Comparison of ENCODE assay signal across 25 cellular contexts in genomic region chr7:43534110-43534509, GRCh38. TPM values are rescaled to one million over a fixed set of nuclear protein-coding genes. Genes with fewer than 3 reads are reported as not detected.
DNase-seq lines count a peak whose midpoint lies in the region; ATAC-seq, FAIRE-seq and TF ChIP-seq lines count a peak whose summit lies in the region.
"Had no signal": no experiment of that assay in that cellular context is flagged by ENCODE, and none has a peak within 500 bp of the region (broad histone marks: within the 10 kb centered on the region; RNA-seq: fewer than 3 reads in every experiment).

No MANE protein-coding gene starts in this region.

- no peaks in the 10 kb centered on the region for H3K79me1 ChIP-seq in IMR-90 (ENCODE audit: low read depth in 1 of 2, low read length in 2 of 2)

- H3K4me3 ChIP-seq in AG04450 (ENCODE audit: low read depth, low read length), result no peak overlapping the region; the same call in 1 of the 2 replicates
- no peak overlapping the region for H3K4me3 ChIP-seq in IMR-90 (ENCODE audit: insufficient read depth, low read depth, low read length)
- H3K4me3 ChIP-seq: GM12878, K562, spleen had no signal

- no peaks in the 10 kb centered on the region for H3K9me3 Mint-ChIP-seq in mesothelial cell of epicardium
- H3K9me3 Mint-ChIP-seq: activated CD4-positive, alpha-beta T cell treated with anti-CD3 and anti-CD28 coated beads, Interleukin-2, amount 10 ng/mL, durations not matched to agents 7 days and 5 days; activated T-helper 2 cell treated with anti-CD3 and anti-CD28 coated beads, Interferon-gamma antibody, Interleukin-2, Interleukin-4, amounts not matched to agents 10 μg/mL and 5 μg/mL and 100 μg/mL, durations not matched to agents 14 hours and 24 hours and 36 hours; CD14-positive monocyte; stimulated activated naive CD8-positive, alpha-beta T cell treated with anti-CD3 and anti-CD28 coated beads, Interleukin-15, amount 100 ng/mL, for 72 hours; type B pancreatic cell had no signal

- H3K36me3 Mint-ChIP-seq in mesothelial cell of epicardium, result no peaks in the 10 kb centered on the region
- H3K36me3 Mint-ChIP-seq: CD14-positive monocyte, type B pancreatic cell had no signal

- H3K56ac ChIP-seq in IMR-90 (ENCODE audit: extremely low read depth, insufficient read depth, low read length), result 0 out of 2 replicates have a peak overlapping the region, but pooled peaks have one; percentile 26

- H3K4me1 ChIP-seq in IMR-90 (ENCODE audit: control insufficient read depth, insufficient read depth, low read length), result peaks cover 34% of the 10 kb centered on the region
- H3K4me1 ChIP-seq: spleen had no signal

- no peaks in the 10 kb centered on the region for H3K27me3 Mint-ChIP-seq in mesothelial cell of epicardium (ENCODE audit: low read depth)
- H3K27me3 Mint-ChIP-seq: stimulated activated naive CD8-positive, alpha-beta T cell treated with anti-CD3 and anti-CD28 coated beads, Interleukin-15, amount 100 ng/mL, for 72 hours; type B pancreatic cell had no signal

- peak overlapping the region; percentile 64 for H2BK120ac ChIP-seq in IMR-90 (ENCODE audit: low read depth, low read length)

- no peak overlapping the region for H3K9ac ChIP-seq in IMR-90 (ENCODE audit: low read depth, low read length)

- POLR2A ChIA-PET in AG04450 (lab: Yijun Ruan, JAX) (no interaction called here), IMR-90 (lab: Charles Lee; ENCODE audit: unreplicated experiment) (no interaction called here)

- H4K20me1 ChIP-seq in IMR-90 (ENCODE audit: insufficient read depth, low read length), result peaks cover 14% of the 10 kb centered on the region; the same call in 1 of the 2 replicates

- peak overlapping the region; percentile 64 for H4K5ac ChIP-seq in IMR-90 (ENCODE audit: low read depth, low read length)

- intact Hi-C loops in IMR-90 (cut with micrococcal nuclease), result no loop called here

- peak overlapping the region; percentile 31 for H3K27ac Mint-ChIP-seq in mesothelial cell of epicardium
- H3K27ac Mint-ChIP-seq: activated CD4-positive, alpha-beta T cell treated with anti-CD3 and anti-CD28 coated beads, Interleukin-2, amount 10 ng/mL, durations not matched to agents 7 days and 5 days; activated T-helper 2 cell treated with anti-CD3 and anti-CD28 coated beads, Interferon-gamma antibody, Interleukin-2, Interleukin-4, amounts not matched to agents 10 μg/mL and 5 μg/mL and 100 μg/mL, durations not matched to agents 14 hours and 24 hours and 36 hours; CD14-positive monocyte; stimulated activated naive CD8-positive, alpha-beta T cell treated with anti-CD3 and anti-CD28 coated beads, Interleukin-15, amount 100 ng/mL, for 72 hours; type B pancreatic cell had no signal

- H2BK15ac ChIP-seq in IMR-90 (ENCODE audit: low read depth, low read length), result peak overlapping the region; percentile 42; the same call in 1 of the 3 replicates

- H4K91ac ChIP-seq in IMR-90 (ENCODE audit: insufficient read depth, low read depth, low read length), result peak overlapping the region; percentile 46; the same call in 1 of the 2 replicates

- ATAC-seq in IMR-90 (ENCODE audit: low read depth) (peak; percentile 46), GM18517 (IDR thresholded peaks at IDR 0.05; ENCODE audit: unreplicated experiment) (no peak)
- ATAC-seq: GM12878; K562; stimulated activated naive CD8-positive, alpha-beta T cell treated with anti-CD3 and anti-CD28 coated beads, Interleukin-15, amount 100 ng/mL, for 72 hours had no signal

- no peak overlapping the region for H2BK20ac ChIP-seq in IMR-90 (ENCODE audit: low read depth, low read length)

- in situ Hi-C loops in IMR-90 (cut with MboI; ENCODE audit: low sequenced_read_pairs), result no loop called here

- no peak for TF ChIP-seq POLR2A in IMR-90 (IDR thresholded peaks at IDR 0.05; ENCODE audit: low read depth, low read length)

- peak overlapping the region; percentile 77 for H3K18ac ChIP-seq in IMR-90 (ENCODE audit: low read depth, low read length)

- no peaks in the 10 kb centered on the region for H3K9me3 ChIP-seq in AG04450 (ENCODE audit: control insufficient read depth, insufficient read depth, low read length)
- H3K9me3 ChIP-seq in IMR-90 (ENCODE audit: control insufficient read depth, insufficient read depth, low read length), result no peaks in the 10 kb centered on the region
- H3K9me3 ChIP-seq: spleen had no signal

- no peaks in the 10 kb centered on the region for H3K36me3 ChIP-seq in IMR-90 (ENCODE audit: control insufficient read depth, insufficient read depth, low read length)
- H3K36me3 ChIP-seq: spleen had no signal

- 30% methylated on average over 2 of the region's 4 CpGs; no CpG with 5 or more reads in 1 of the 2 experiments for WGBS in IMR-90 (ENCODE audit: extremely low coverage in 2 of 2, insufficient read length in 1 of 2), 2 experiments

- peak; percentile 83 for FAIRE-seq in endometrium (lab: Jason Lieb, UNC)
- FAIRE-seq: A204.1, GM12878, K562 had no signal

- 0 out of 2 replicates have a peak, but pooled peaks have one; percentile 35 for TF ChIP-seq CTCF in AG04450 (IDR thresholded peaks at IDR 0.05; ENCODE audit: low read depth, low read length)
- TF ChIP-seq CTCF in IMR-90 (conservative IDR thresholded peaks at IDR 0.05; ENCODE audit: low read depth, low read length), result no peak
- no peak for TF ChIP-seq CTCF in mesothelial cell of epicardium (IDR thresholded peaks at IDR 0.05; ENCODE audit: unreplicated experiment)
- no peak for TF ChIP-seq CTCF in GM20000 (IDR thresholded peaks at IDR 0.05; ENCODE audit: extremely low read depth, missing control alignments)

- peaks cover 9% of the 10 kb centered on the region for H3K27me3 ChIP-seq in AG04450 (ENCODE audit: control insufficient read depth, insufficient read depth, low read length)
- peaks cover 31% of the 10 kb centered on the region for H3K27me3 ChIP-seq in IMR-90 (ENCODE audit: control insufficient read depth, insufficient read depth, low read length)
- H3K27me3 ChIP-seq: spleen had no signal

- H3K14ac ChIP-seq in IMR-90 (replicated peaks; ENCODE audit: low read depth, low read length), result peak overlapping the region; percentile 37; the same call in 1 of the 2 replicates

- dilution Hi-C loops in IMR-90 (cut with HindIII; ENCODE audit: low sequenced_read_pairs, unreplicated experiment), result no loop called here

- H2AK5ac ChIP-seq in IMR-90 (ENCODE audit: low read depth, low read length), result no peak overlapping the region; the same call in 1 of the 2 replicates

- no peak overlapping the region for H2AFZ ChIP-seq in IMR-90 (replicated peaks; ENCODE audit: low read length, poor library complexity)

- H3K4me1 Mint-ChIP-seq in mesothelial cell of epicardium, result peaks cover 20% of the 10 kb centered on the region
- H3K4me1 Mint-ChIP-seq: activated CD4-positive, alpha-beta T cell treated with anti-CD3 and anti-CD28 coated beads, Interleukin-2, amount 10 ng/mL, durations not matched to agents 7 days and 5 days; CD14-positive monocyte; stimulated activated naive CD8-positive, alpha-beta T cell treated with anti-CD3 and anti-CD28 coated beads, Interleukin-15, amount 100 ng/mL, for 72 hours had no signal

- H4K8ac ChIP-seq in IMR-90 (ENCODE audit: low read depth in 2 of 2, low read length in 2 of 2), result no peak overlapping the region; a peak in 1 of 4 replicates

- H3K4me2 ChIP-seq in IMR-90 (ENCODE audit: low read depth, low read length), result peak overlapping the region; percentile 85

- CTCF ChIA-PET in AG04450 (lab: Charles Lee) (no interaction called here), IMR-90 (lab: Yijun Ruan, JAX) (no interaction called here)

- H3K9me1 ChIP-seq in IMR-90 (ENCODE audit: insufficient read depth, low read length), result peaks cover 24% of the 10 kb centered on the region

- no peak for TF ChIP-seq RAD21 in IMR-90 (IDR thresholded peaks at IDR 0.05; ENCODE audit: low read length)

- no peak overlapping the region for H2BK5ac ChIP-seq in IMR-90 (ENCODE audit: low read depth, low read length, poor library complexity, severe bottlenecking)

- H2AK9ac ChIP-seq in IMR-90 (replicated peaks; ENCODE audit: low read depth, low read length, poor library complexity), result no peak overlapping the region

- H3K27ac ChIP-seq in AG04450 (ENCODE audit: low read depth, low read length) (no peak overlapping the region), IMR-90 (ENCODE audit: insufficient read depth, low read length) (peak overlapping the region; percentile 71; the same call in 1 of the 2 replicates), caudate nucleus (ENCODE audit: low read depth, low read length) (no peak overlapping the region)
- H3K27ac ChIP-seq: spleen had no signal

- H3K23ac ChIP-seq in IMR-90 (ENCODE audit: low read depth, low read length), result no peak overlapping the region

- DNase-seq in AG04450 (ENCODE audit: low read depth, low spot score) (peak; percentile 45), IMR-90 (peak; percentile 69), mesothelial cell of epicardium (ENCODE audit: low spot score in 2 of 2, unreplicated experiment in 2 of 2) (no peak), caudate nucleus (lab: John Stamatoyannopoulos, UW) (no peak), GM20000 (ENCODE audit: low spot score) (no peak)
- DNase-seq in activated CD4-positive, CD25-positive, alpha-beta regulatory T cell treated with anti-CD3 and anti-CD28 coated beads, Interleukin-2, amount 50 U/mL, for 72 hours, result no peak
- DNase-seq: activated CD4-positive, alpha-beta T cell treated with anti-CD3 and anti-CD28 coated beads, Interleukin-2, amount 10 ng/mL, durations not matched to agents 7 days and 5 days; activated CD8-positive, alpha-beta memory T cell treated with anti-CD3 and anti-CD28 coated beads, Interleukin-2, amount 50 U/mL, for 4 hours; central memory CD4-positive, alpha-beta T cell; GDM1; MV-4-11; NCI-H187 treated with DMSO at 0.1 percent for 48 hours; OCI-M1; SHP77; spleen; stimulated activated CD4-positive, alpha-beta T cell treated with anti-CD3 and anti-CD28 coated beads, Interleukin-4, amount 100 ng/mL, for 4 hours; stimulated activated naive CD8-positive, alpha-beta T cell treated with anti-CD3 and anti-CD28 coated beads, Interleukin-15, amount 100 ng/mL, for 72 hours had no signal

- no peak overlapping the region for H3K4me3 Mint-ChIP-seq in mesothelial cell of epicardium
- H3K4me3 Mint-ChIP-seq: activated CD4-positive, alpha-beta T cell treated with anti-CD3 and anti-CD28 coated beads, Interleukin-2, amount 10 ng/mL, durations not matched to agents 7 days and 5 days; CD14-positive monocyte; stimulated activated naive CD8-positive, alpha-beta T cell treated with anti-CD3 and anti-CD28 coated beads, Interleukin-15, amount 100 ng/mL, for 72 hours; type B pancreatic cell had no signal

- no TSS peak for BruUV-seq in IMR-90 (replicated peaks; lab: Mats Ljungman, UMichigan)

- peak overlapping the region; percentile 72 for H3K4ac ChIP-seq in IMR-90 (ENCODE audit: low read depth, low read length)

TF ChIP-seq in IMR-90, 13 proteins besides CTCF, POLR2A, EP300 and RAD21 (continues in another document):
- no peak for TF ChIP-seq RFX5 (IDR thresholded peaks at IDR 0.05; ENCODE audit: low read depth, low read length)
- TF ChIP-seq CEBPB (IDR thresholded peaks at IDR 0.05; ENCODE audit: low read depth, low read length), result no peak
- TF ChIP-seq SMC3 (IDR thresholded peaks at IDR 0.05; ENCODE audit: low read depth, low read length), result no peak

RNA-seq across cellular contexts. Expression of gene STK17A, which starts 48.8 kb away (rescaled TPM):
- polyA plus RNA-seq in AG04450 (2011; rRNA removed), result 29.5 and 39.7 TPM in 2 replicates
- polyA minus RNA-seq in AG04450 (2011; rRNA and poly(A)+ RNA removed), result 9.3 and 15.2 TPM in 2 replicates
- 50.5 and 81.9 TPM in 2 replicates for total RNA-seq in IMR-90 (2012; rRNA removed)
- 30.6 and 40.5 TPM in 2 replicates for polyA plus RNA-seq in IMR-90 (2012; rRNA removed)
- 8.4 and 11.5 TPM in 2 replicates for polyA plus RNA-seq in IMR-90 (2012; cell fraction: cytosol; rRNA removed)
- 9.1 and 33.6 TPM in 2 replicates for polyA plus RNA-seq in IMR-90 (2012; cell fraction: nucleus; rRNA removed; ENCODE audit: low replicate concordance)
- 7.8 to 9.5 TPM (median 9.3 TPM) in 3 replicates for total RNA-seq in mesothelial cell of epicardium

Comparison
In these comparisons a context has a peak if more than half of its experiments do, and no peak if none do; other contexts are left out.
1. DNase-seq: peak in AG04450 (single experiment) and IMR-90 (single experiment); none in mesothelial cell of epicardium (0 of 2), activated CD4-positive, CD25-positive, alpha-beta regulatory T cell treated with anti-CD3 and anti-CD28 coated beads, Interleukin-2, amount 50 U/mL, for 72 hours (single experiment), caudate nucleus (0 of 61) and GM20000 (single experiment).